1 cellular context compared by ENCODE assay signal in genomic region chr16:31094424-31095120, GRCh38.
TF ChIP-seq lines count a peak whose summit lies in the region.

VKORC1 (minus strand) TSS chr16:31094797; CDS start chr16:31094729, 68 bp downstream.

TF ChIP-seq in GM12878, 131 proteins besides CTCF, POLR2A, EP300 and RAD21 (continued from another document and continues in another):
- TF ChIP-seq PML (IDR thresholded peaks at IDR 0.05; ENCODE audit: low read length) (no peak; the same call in 1 of the 2 replicates), HCFC1 (IDR thresholded peaks at IDR 0.05; ENCODE audit: low read length) (peak; percentile 89), BMI1 (IDR thresholded peaks at IDR 0.05; ENCODE audit: borderline replicate concordance) (no peak), HDGF (IDR thresholded peaks at IDR 0.05) (peak; percentile 61; the same call in 1 of the 2 replicates), CREM (IDR thresholded peaks at IDR 0.05; ENCODE audit: low read depth) (peak; percentile 70), E2F4 (IDR thresholded peaks at IDR 0.05; ENCODE audit: low read depth, low read length) (no peak), BCL11A (IDR thresholded peaks at IDR 0.05; ENCODE audit: low read depth, low read length) (no peak), E2F8 (IDR thresholded peaks at IDR 0.05; ENCODE audit: low read depth, partially characterized antibody) (no peak), SREBF2 (IDR thresholded peaks at IDR 0.05; ENCODE audit: low read length) (no peak), JUNB (IDR thresholded peaks at IDR 0.05) (no peak), ZNF622 (IDR thresholded peaks at IDR 0.05) (no peak), IRF4 (IDR thresholded peaks at IDR 0.05; ENCODE audit: low read depth, low read length) (no peak), SMAD1 (IDR thresholded peaks at IDR 0.05; ENCODE audit: low read depth, partially characterized antibody) (no peak), RELA (IDR thresholded peaks at IDR 0.05; ENCODE audit: borderline replicate concordance, partially characterized antibody) (peak; percentile 71), ZNF207 (IDR thresholded peaks at IDR 0.05; ENCODE audit: borderline replicate concordance) (no peak), CHD1 (IDR thresholded peaks at IDR 0.05; ENCODE audit: low read depth, low read length) (no peak), KLF5 (IDR thresholded peaks at IDR 0.05; ENCODE audit: partially characterized antibody) (no peak), ZBTB40 (IDR thresholded peaks at IDR 0.05; ENCODE audit: borderline replicate concordance) (peak; percentile 50; the same call in 1 of the 2 replicates), IKZF2 (IDR thresholded peaks at IDR 0.05) (peak; percentile 82), RB1 (IDR thresholded peaks at IDR 0.05; ENCODE audit: borderline replicate concordance) (peak; percentile 18; the same call in 1 of the 2 replicates), EED (IDR thresholded peaks at IDR 0.05; ENCODE audit: low read depth) (peak; percentile 73; the same call in 1 of the 2 replicates), MYB (IDR thresholded peaks at IDR 0.05; ENCODE audit: borderline replicate concordance, low read depth, low read length) (no peak), SUZ12 (IDR thresholded peaks at IDR 0.05; ENCODE audit: unreplicated experiment) (no peak), TAF1 (IDR thresholded peaks at IDR 0.05; ENCODE audit: borderline replicate concordance, low read depth, low read length) (0 out of 2 replicates have a peak, but pooled peaks have one; percentile 30), RELB (IDR thresholded peaks at IDR 0.05; ENCODE audit: low read depth) (peak; percentile 70; the same call in 1 of the 2 replicates), SREBF1 (IDR thresholded peaks at IDR 0.05; ENCODE audit: low read length) (peak; percentile 42; the same call in 1 of the 2 replicates), CHD2 (IDR thresholded peaks at IDR 0.05; ENCODE audit: borderline replicate concordance, low read depth, low read length) (peak; percentile 51; the same call in 1 of the 2 replicates), NR2F1 (conservative IDR thresholded peaks at IDR 0.05) (0 out of 2 replicates have a peak, but pooled peaks have one; percentile 33), NRF1 (conservative IDR thresholded peaks at IDR 0.05; ENCODE audit: low read depth, low read length) (no peak), MXI1 (IDR thresholded peaks at IDR 0.05; ENCODE audit: low read depth, low read length) (peak; percentile 4; the same call in 1 of the 2 replicates), KDM1A (IDR thresholded peaks at IDR 0.05; ENCODE audit: borderline replicate concordance) (no peak), BHLHE40 (IDR thresholded peaks at IDR 0.05; ENCODE audit: borderline replicate concordance in 1 of 2, low read depth in 2 of 2, low read length in 1 of 2) (peak; percentile 84 to 98), ATF7 (IDR thresholded peaks at IDR 0.05; ENCODE audit: low read depth) (no peak)
- TF ChIP-seq, protein P1, sequence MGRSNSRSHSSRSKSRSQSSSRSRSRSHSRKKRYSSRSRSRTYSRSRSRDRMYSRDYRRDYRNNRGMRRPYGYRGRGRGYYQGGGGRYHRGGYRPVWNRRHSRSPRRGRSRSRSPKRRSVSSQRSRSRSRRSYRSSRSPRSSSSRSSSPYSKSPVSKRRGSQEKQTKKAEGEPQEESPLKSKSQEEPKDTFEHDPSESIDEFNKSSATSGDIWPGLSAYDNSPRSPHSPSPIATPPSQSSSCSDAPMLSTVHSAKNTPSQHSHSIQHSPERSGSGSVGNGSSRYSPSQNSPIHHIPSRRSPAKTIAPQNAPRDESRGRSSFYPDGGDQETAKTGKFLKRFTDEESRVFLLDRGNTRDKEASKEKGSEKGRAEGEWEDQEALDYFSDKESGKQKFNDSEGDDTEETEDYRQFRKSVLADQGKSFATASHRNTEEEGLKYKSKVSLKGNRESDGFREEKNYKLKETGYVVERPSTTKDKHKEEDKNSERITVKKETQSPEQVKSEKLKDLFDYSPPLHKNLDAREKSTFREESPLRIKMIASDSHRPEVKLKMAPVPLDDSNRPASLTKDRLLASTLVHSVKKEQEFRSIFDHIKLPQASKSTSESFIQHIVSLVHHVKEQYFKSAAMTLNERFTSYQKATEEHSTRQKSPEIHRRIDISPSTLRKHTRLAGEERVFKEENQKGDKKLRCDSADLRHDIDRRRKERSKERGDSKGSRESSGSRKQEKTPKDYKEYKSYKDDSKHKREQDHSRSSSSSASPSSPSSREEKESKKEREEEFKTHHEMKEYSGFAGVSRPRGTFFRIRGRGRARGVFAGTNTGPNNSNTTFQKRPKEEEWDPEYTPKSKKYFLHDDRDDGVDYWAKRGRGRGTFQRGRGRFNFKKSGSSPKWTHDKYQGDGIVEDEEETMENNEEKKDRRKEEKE (IDR thresholded peaks at IDR 0.05) = no peak
- TF ChIP-seq, protein P2, sequence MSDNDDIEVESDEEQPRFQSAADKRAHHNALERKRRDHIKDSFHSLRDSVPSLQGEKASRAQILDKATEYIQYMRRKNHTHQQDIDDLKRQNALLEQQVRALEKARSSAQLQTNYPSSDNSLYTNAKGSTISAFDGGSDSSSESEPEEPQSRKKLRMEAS (IDR thresholded peaks at IDR 0.05; ENCODE audit: low read depth, low read length) = peak; percentile 38
- TF ChIP-seq, protein P3, sequence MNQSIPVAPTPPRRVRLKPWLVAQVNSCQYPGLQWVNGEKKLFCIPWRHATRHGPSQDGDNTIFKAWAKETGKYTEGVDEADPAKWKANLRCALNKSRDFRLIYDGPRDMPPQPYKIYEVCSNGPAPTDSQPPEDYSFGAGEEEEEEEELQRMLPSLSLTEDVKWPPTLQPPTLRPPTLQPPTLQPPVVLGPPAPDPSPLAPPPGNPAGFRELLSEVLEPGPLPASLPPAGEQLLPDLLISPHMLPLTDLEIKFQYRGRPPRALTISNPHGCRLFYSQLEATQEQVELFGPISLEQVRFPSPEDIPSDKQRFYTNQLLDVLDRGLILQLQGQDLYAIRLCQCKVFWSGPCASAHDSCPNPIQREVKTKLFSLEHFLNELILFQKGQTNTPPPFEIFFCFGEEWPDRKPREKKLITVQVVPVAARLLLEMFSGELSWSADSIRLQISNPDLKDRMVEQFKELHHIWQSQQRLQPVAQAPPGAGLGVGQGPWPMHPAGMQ (IDR thresholded peaks at IDR 0.05; ENCODE audit: borderline replicate concordance) = peak; percentile 18; the same call in 1 of the 2 replicates
- TF ChIP-seq, protein P4, sequence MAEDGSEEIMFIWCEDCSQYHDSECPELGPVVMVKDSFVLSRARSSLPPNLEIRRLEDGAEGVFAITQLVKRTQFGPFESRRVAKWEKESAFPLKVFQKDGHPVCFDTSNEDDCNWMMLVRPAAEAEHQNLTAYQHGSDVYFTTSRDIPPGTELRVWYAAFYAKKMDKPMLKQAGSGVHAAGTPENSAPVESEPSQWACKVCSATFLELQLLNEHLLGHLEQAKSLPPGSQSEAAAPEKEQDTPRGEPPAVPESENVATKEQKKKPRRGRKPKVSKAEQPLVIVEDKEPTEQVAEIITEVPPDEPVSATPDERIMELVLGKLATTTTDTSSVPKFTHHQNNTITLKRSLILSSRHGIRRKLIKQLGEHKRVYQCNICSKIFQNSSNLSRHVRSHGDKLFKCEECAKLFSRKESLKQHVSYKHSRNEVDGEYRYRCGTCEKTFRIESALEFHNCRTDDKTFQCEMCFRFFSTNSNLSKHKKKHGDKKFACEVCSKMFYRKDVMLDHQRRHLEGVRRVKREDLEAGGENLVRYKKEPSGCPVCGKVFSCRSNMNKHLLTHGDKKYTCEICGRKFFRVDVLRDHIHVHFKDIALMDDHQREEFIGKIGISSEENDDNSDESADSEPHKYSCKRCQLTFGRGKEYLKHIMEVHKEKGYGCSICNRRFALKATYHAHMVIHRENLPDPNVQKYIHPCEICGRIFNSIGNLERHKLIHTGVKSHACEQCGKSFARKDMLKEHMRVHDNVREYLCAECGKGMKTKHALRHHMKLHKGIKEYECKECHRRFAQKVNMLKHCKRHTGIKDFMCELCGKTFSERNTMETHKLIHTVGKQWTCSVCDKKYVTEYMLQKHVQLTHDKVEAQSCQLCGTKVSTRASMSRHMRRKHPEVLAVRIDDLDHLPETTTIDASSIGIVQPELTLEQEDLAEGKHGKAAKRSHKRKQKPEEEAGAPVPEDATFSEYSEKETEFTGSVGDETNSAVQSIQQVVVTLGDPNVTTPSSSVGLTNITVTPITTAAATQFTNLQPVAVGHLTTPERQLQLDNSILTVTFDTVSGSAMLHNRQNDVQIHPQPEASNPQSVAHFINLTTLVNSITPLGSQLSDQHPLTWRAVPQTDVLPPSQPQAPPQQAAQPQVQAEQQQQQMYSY (CRISPR knock-in tag; IDR thresholded peaks at IDR 0.05) = no peak
- TF ChIP-seq, protein P5, sequence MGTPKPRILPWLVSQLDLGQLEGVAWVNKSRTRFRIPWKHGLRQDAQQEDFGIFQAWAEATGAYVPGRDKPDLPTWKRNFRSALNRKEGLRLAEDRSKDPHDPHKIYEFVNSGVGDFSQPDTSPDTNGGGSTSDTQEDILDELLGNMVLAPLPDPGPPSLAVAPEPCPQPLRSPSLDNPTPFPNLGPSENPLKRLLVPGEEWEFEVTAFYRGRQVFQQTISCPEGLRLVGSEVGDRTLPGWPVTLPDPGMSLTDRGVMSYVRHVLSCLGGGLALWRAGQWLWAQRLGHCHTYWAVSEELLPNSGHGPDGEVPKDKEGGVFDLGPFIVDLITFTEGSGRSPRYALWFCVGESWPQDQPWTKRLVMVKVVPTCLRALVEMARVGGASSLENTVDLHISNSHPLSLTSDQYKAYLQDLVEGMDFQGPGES (IDR thresholded peaks at IDR 0.05) = peak; percentile 57; the same call in 1 of the 2 replicates
